Comparison of ENCODE assay signal across 25 cellular contexts in genomic region chr4:105327222-105327621, GRCh38.
DNase-seq lines count a peak whose midpoint lies in the region; ATAC-seq lines count a peak whose summit lies in the region.
"Had no signal": no experiment of that assay in that cellular context is flagged by ENCODE, and none has a peak within 500 bp of the region (broad histone marks: within the 10 kb centered on the region; RNA-seq: fewer than 3 reads in every experiment).

No MANE protein-coding gene starts in this region.

- no peak overlapping the region for H3K27ac Mint-ChIP-seq in activated CD4-positive, alpha-beta T cell treated with anti-CD3 and anti-CD28 coated beads for 36 hours
- H3K27ac Mint-ChIP-seq in activated T-cell treated with anti-CD3 and anti-CD28 coated beads, Interleukin-2, amount 50 U/mL, for 72 hours = no peak overlapping the region
- no peak overlapping the region for H3K27ac Mint-ChIP-seq in activated T-cell treated with anti-CD3 and anti-CD28 coated beads, Interleukin-2, amount 50 U/mL, for 24 hours
- H3K27ac Mint-ChIP-seq: CD14-positive monocyte; CD8-positive, alpha-beta memory T cell; IgD-negative memory B cell had no signal

- H3K36me3 Mint-ChIP-seq in activated CD4-positive, alpha-beta T cell treated with anti-CD3 and anti-CD28 coated beads for 36 hours (ENCODE audit: low read depth) = peaks cover 3% of the 10 kb centered on the region
- H3K36me3 Mint-ChIP-seq in activated T-cell treated with anti-CD3 and anti-CD28 coated beads, Interleukin-2, amount 50 U/mL, for 72 hours (ENCODE audit: insufficient read depth in 2 of 2) = peaks cover 0 to 4% of the 10 kb centered on the region in 2 donors
- no peaks in the 10 kb centered on the region for H3K36me3 Mint-ChIP-seq in activated T-cell treated with anti-CD3 and anti-CD28 coated beads, Interleukin-2, amount 50 U/mL, for 24 hours (ENCODE audit: low read depth)
- H3K36me3 Mint-ChIP-seq: CD14-positive monocyte, IgD-negative memory B cell had no signal

- CTCF ChIA-PET in activated CD4-positive, alpha-beta T cell treated with anti-CD3 and anti-CD28 coated beads for 36 hours (lab: Charles Lee) = interaction anchor here (0.6 to 0.8 kb wide), 2 partner anchors 13 to 265 kb away, joined by 3 read pairs; no protein-coding TSS in a partner anchor

- DNase-seq in activated CD4-positive, alpha-beta T cell treated with anti-CD3 and anti-CD28 coated beads for 36 hours = peak; percentile 35
- DNase-seq in activated CD4-positive, alpha-beta T cell treated with anti-CD3 and anti-CD28 coated beads, Interleukin-2, amount 50 U/mL, for 4 hours = no peak
- DNase-seq in activated T-cell treated with anti-CD3 and anti-CD28 coated beads, Interleukin-2, amount 50 U/mL, for 72 hours = peak; percentile 17 to 20
- DNase-seq in activated T-cell treated with anti-CD3 and anti-CD28 coated beads, Interleukin-2, amount 50 U/mL, for 24 hours = no peak
- peak; percentile 7 for DNase-seq in stimulated activated CD4-positive, alpha-beta T cell treated with anti-CD3 and anti-CD28 coated beads, Interleukin-15, amount 100 ng/mL, for 24 hours
- DNase-seq in stimulated activated CD4-positive, alpha-beta T cell treated with anti-CD3 and anti-CD28 coated beads, Interleukin-4, amount 100 ng/mL, for 1 hour = no peak
- DNase-seq in stimulated activated naive CD8-positive, alpha-beta T cell treated with anti-CD3 and anti-CD28 coated beads, Interleukin-15, Interleukin-2, amounts not matched to agents 100 U/mL and 50 U/mL, for 24 hours = no peak
- no peak for DNase-seq in NCI-H524 (lab: John Stamatoyannopoulos, UW)
- DNase-seq: 8988T; ACHN; BE2C; CD8-positive, alpha-beta memory T cell; DMS 273 treated with DMSO at 0.1 percent for 48 hours; DMS79; EL; GDM1; GM23248; H7; MM.1S; NCI-H2029; NCI-H69 had no signal

- H3K9me3 Mint-ChIP-seq in activated CD4-positive, alpha-beta T cell treated with anti-CD3 and anti-CD28 coated beads for 36 hours (ENCODE audit: low read depth) = no peaks in the 10 kb centered on the region
- peaks cover 0 to 2% of the 10 kb centered on the region in 2 donors for H3K9me3 Mint-ChIP-seq in activated T-cell treated with anti-CD3 and anti-CD28 coated beads, Interleukin-2, amount 50 U/mL, for 72 hours
- no peaks in the 10 kb centered on the region for H3K9me3 Mint-ChIP-seq in activated T-cell treated with anti-CD3 and anti-CD28 coated beads, Interleukin-2, amount 50 U/mL, for 24 hours
- H3K9me3 Mint-ChIP-seq: IgD-negative memory B cell had no signal

- peak; percentile 96 for ATAC-seq in activated CD4-positive, alpha-beta T cell treated with anti-CD3 and anti-CD28 coated beads for 36 hours
- ATAC-seq in activated T-cell treated with anti-CD3 and anti-CD28 coated beads, Interleukin-2, amount 50 U/mL, for 72 hours (replicated peaks in 1 of 2) = peak; percentile 86 to 99
- peak; percentile 81 for ATAC-seq in stimulated activated naive CD8-positive, alpha-beta T cell treated with anti-CD3 and anti-CD28 coated beads, Interleukin-15, Interleukin-2, amounts not matched to agents 100 U/mL and 50 U/mL, for 24 hours
- ATAC-seq: GM12878, Panc1 had no signal

- POLR2A ChIA-PET in activated CD4-positive, alpha-beta T cell treated with anti-CD3 and anti-CD28 coated beads for 36 hours (lab: Charles Lee) = no interaction called here

- H3K27me3 Mint-ChIP-seq in activated CD4-positive, alpha-beta T cell treated with anti-CD3 and anti-CD28 coated beads for 36 hours = no peaks in the 10 kb centered on the region
- no peaks in the 10 kb centered on the region for H3K27me3 Mint-ChIP-seq in activated T-cell treated with anti-CD3 and anti-CD28 coated beads, Interleukin-2, amount 50 U/mL, for 72 hours (ENCODE audit: low read depth)
- no peaks in the 10 kb centered on the region for H3K27me3 Mint-ChIP-seq in activated T-cell treated with anti-CD3 and anti-CD28 coated beads, Interleukin-2, amount 50 U/mL, for 24 hours
- H3K27me3 Mint-ChIP-seq: IgD-negative memory B cell had no signal

- no peak overlapping the region for H3K4me3 Mint-ChIP-seq in activated CD4-positive, alpha-beta T cell treated with anti-CD3 and anti-CD28 coated beads for 36 hours
- no peak overlapping the region for H3K4me3 Mint-ChIP-seq in activated T-cell treated with anti-CD3 and anti-CD28 coated beads, Interleukin-2, amount 50 U/mL, for 72 hours
- H3K4me3 Mint-ChIP-seq in activated T-cell treated with anti-CD3 and anti-CD28 coated beads, Interleukin-2, amount 50 U/mL, for 24 hours = no peak overlapping the region
- H3K4me3 Mint-ChIP-seq: CD14-positive monocyte; CD8-positive, alpha-beta memory T cell; IgD-negative memory B cell had no signal

- peaks cover 17% of the 10 kb centered on the region for H3K4me1 Mint-ChIP-seq in activated CD4-positive, alpha-beta T cell treated with anti-CD3 and anti-CD28 coated beads for 36 hours
- peaks cover 13% of the 10 kb centered on the region for H3K4me1 Mint-ChIP-seq in activated T-cell treated with anti-CD3 and anti-CD28 coated beads, Interleukin-2, amount 50 U/mL, for 72 hours (ENCODE audit: low read depth)
- peaks cover 19% of the 10 kb centered on the region for H3K4me1 Mint-ChIP-seq in activated T-cell treated with anti-CD3 and anti-CD28 coated beads, Interleukin-2, amount 50 U/mL, for 24 hours (ENCODE audit: low read depth)
- H3K4me1 Mint-ChIP-seq: IgD-negative memory B cell had no signal

- intact Hi-C loops in activated CD4-positive, alpha-beta T cell treated with anti-CD3 and anti-CD28 coated beads for 36 hours (cut with DNase I, micrococcal nuclease) = loop anchor here (1.0 kb wide), 1 partner anchor 21 kb away; no protein-coding TSS in a partner anchor

Comparison
In these comparisons a context has a peak if more than half of its experiments do, and no peak if none do; other contexts are left out.
1. DNase-seq: peak in activated CD4-positive, alpha-beta T cell treated with anti-CD3 and anti-CD28 coated beads for 36 hours (single experiment), activated T-cell treated with anti-CD3 and anti-CD28 coated beads, Interleukin-2, amount 50 U/mL, for 72 hours (2 of 2) and stimulated activated CD4-positive, alpha-beta T cell treated with anti-CD3 and anti-CD28 coated beads, Interleukin-15, amount 100 ng/mL, for 24 hours (single experiment); none in activated CD4-positive, alpha-beta T cell treated with anti-CD3 and anti-CD28 coated beads, Interleukin-2, amount 50 U/mL, for 4 hours (0 of 2), activated T-cell treated with anti-CD3 and anti-CD28 coated beads, Interleukin-2, amount 50 U/mL, for 24 hours (single experiment), stimulated activated CD4-positive, alpha-beta T cell treated with anti-CD3 and anti-CD28 coated beads, Interleukin-4, amount 100 ng/mL, for 1 hour (single experiment), stimulated activated naive CD8-positive, alpha-beta T cell treated with anti-CD3 and anti-CD28 coated beads, Interleukin-15, Interleukin-2, amounts not matched to agents 100 U/mL and 50 U/mL, for 24 hours (single experiment) and NCI-H524 (0 of 2).
2. Peak in every context shown above with its lines, with median percentiles within 50 percentile points of each other: ATAC-seq.